8 cellular contexts compared by ENCODE assay signal in genomic region chr6:44304282-44305199, GRCh38. TPM values are rescaled to one million over a fixed set of nuclear protein-coding genes. Genes with fewer than 3 reads are reported as not detected.
DNase-seq lines count a peak whose midpoint lies in the region; ATAC-seq and TF ChIP-seq lines count a peak whose summit lies in the region.

No MANE protein-coding gene starts in this region.

- H3K9me3 Mint-ChIP-seq in activated naive CD4-positive, alpha-beta T cell treated with anti-CD3 and anti-CD28 coated beads, Interleukin-2, amount 50 U/mL, for 72 hours, result no peaks in the 10 kb centered on the region

- H3K9me3 ChIP-seq in AG04450 (ENCODE audit: control insufficient read depth, insufficient read depth, low read length) (no peaks in the 10 kb centered on the region), Panc1 (ENCODE audit: control insufficient read depth, insufficient read depth, low read depth, low read length) (no peaks in the 10 kb centered on the region), right cardiac atrium (ENCODE audit: control insufficient read depth, low read length) (no peaks in the 10 kb centered on the region)

- H3K27ac Mint-ChIP-seq in activated naive CD4-positive, alpha-beta T cell treated with anti-CD3 and anti-CD28 coated beads, Interleukin-2, amount 50 U/mL, for 72 hours, result no peak overlapping the region

- H3K4me3 ChIP-seq in AG04450 (ENCODE audit: low read depth, low read length), result no peak overlapping the region
- H3K4me3 ChIP-seq in Panc1 (ENCODE audit: low read depth in 2 of 2, low read length in 2 of 2), result no peak overlapping the region
- H3K4me3 ChIP-seq in right cardiac atrium (ENCODE audit: low read length), result no peak overlapping the region

- POLR2A ChIA-PET in AG04450 (lab: Yijun Ruan, JAX), result interaction anchor here (0.7 to 1.3 kb wide), 2 partner anchors 8 to 58 kb away, joined by 3 to 5 read pairs; partner anchors contain the start of gene HSP90AB1
- POLR2A ChIA-PET in Panc1 (lab: Charles Lee), result interaction anchor here (0.7 kb wide), 2 partner anchors 132 to 171 kb away, joined by 3 to 4 read pairs; no protein-coding TSS in a partner anchor

- intact Hi-C loops in Panc1 (cut with micrococcal nuclease; ENCODE audit: unreplicated experiment) (loop anchor here (2.0 kb wide), 1 partner anchor 36 kb away; no protein-coding TSS in a partner anchor), right cardiac atrium (cut with DNase I) (no loop called here)

- H3K27me3 ChIP-seq in AG04450 (ENCODE audit: control insufficient read depth, insufficient read depth, low read length) (no peaks in the 10 kb centered on the region), Panc1 (ENCODE audit: control insufficient read depth, insufficient read depth, low read length) (no peaks in the 10 kb centered on the region), right cardiac atrium (ENCODE audit: control insufficient read depth, insufficient read depth) (no peaks in the 10 kb centered on the region)

- H3K27ac ChIP-seq in AG04450 (ENCODE audit: low read depth, low read length) (no peak overlapping the region), Panc1 (ENCODE audit: low read length) (no peak overlapping the region), right cardiac atrium (ENCODE audit: low read length) (no peak overlapping the region)

- CTCF ChIA-PET in AG04450 (lab: Charles Lee) (interaction anchor here (0.6 to 1.6 kb wide), 10 partner anchors 8 to 1027 kb away, joined by 3 to 11 read pairs (median 4); partner anchors contain the start of genes AARS2 and TMEM151B), Panc1 (lab: Charles Lee) (interaction anchor here (0.5 to 1.4 kb wide), 5 partner anchors 9 to 242 kb away, joined by 3 to 18 read pairs (median 4); partner anchors contain the start of gene TMEM151B)

- in situ Hi-C loops in Panc1 (cut with HindIII; ENCODE audit: low pct_unique_long_range_greater_than_20kb, low sequenced_read_pairs), result no loop called here

- TF ChIP-seq CTCF in AG04450 (IDR thresholded peaks at IDR 0.05; ENCODE audit: low read depth, low read length), result peak; percentile 76
- TF ChIP-seq CTCF in GM12874 (IDR thresholded peaks at IDR 0.05; ENCODE audit: insufficient read depth, low read depth, low read length), result peak; percentile 86
- TF ChIP-seq CTCF in Panc1 (IDR thresholded peaks at IDR 0.05), result peak; percentile 90

- ATAC-seq in Panc1, result peak; percentile 64
- peak; percentile 49 to 70 for ATAC-seq in activated naive CD4-positive, alpha-beta T cell treated with anti-CD3 and anti-CD28 coated beads, Interleukin-2, amount 50 U/mL, for 72 hours
- ATAC-seq in right cardiac atrium, result peak in 1 of 2 donors; percentile 34

- DNase-seq in AG04450 (ENCODE audit: low read depth, low spot score), result no peak
- no peak for DNase-seq in Panc1 (ENCODE audit: low read depth, low spot score)
- DNase-seq in activated naive CD4-positive, alpha-beta T cell treated with anti-CD3 and anti-CD28 coated beads, Interleukin-2, amount 50 U/mL, for 72 hours (ENCODE audit: low spot score in 2 of 2), result peak in 1 of 2 donors; percentile 47
- peak in 2 of 3 donors; percentile 60 to 67 for DNase-seq in right cardiac atrium
- peak; percentile 21 to 37 for DNase-seq in stimulated activated CD4-positive, alpha-beta T cell treated with anti-CD3 and anti-CD28 coated beads, Interleukin-2, amount 100 ng/mL, for 48 hours
- no peak for DNase-seq in dedifferentiated amniotic fluid mesenchymal stem cell (ENCODE audit: extremely low spot score)
- DNase-seq in superior temporal gyrus (ENCODE audit: extremely low spot score), result no peak

- no peaks in the 10 kb centered on the region; the same call in 1 of the 2 replicates for H3K36me3 ChIP-seq in Panc1 (ENCODE audit: control insufficient read depth, insufficient read depth, low read length)

- WGBS in right cardiac atrium, result 82% methylated on average over 25 of the region's 25 CpGs

- BruUV-seq in Panc1 (replicated peaks; lab: Mats Ljungman, UMichigan), result no TSS peak

- H3K4me1 ChIP-seq in Panc1 (ENCODE audit: control insufficient read depth, insufficient read depth, low read length) (no peaks in the 10 kb centered on the region), right cardiac atrium (ENCODE audit: control insufficient read depth, insufficient read depth, low read length) (no peaks in the 10 kb centered on the region)

- peaks cover 5 to 18% of the 10 kb centered on the region in 2 donors for H3K36me3 Mint-ChIP-seq in activated naive CD4-positive, alpha-beta T cell treated with anti-CD3 and anti-CD28 coated beads, Interleukin-2, amount 50 U/mL, for 72 hours

RNA-seq across cellular contexts. Expression of gene AARS2, which starts 8.6 kb away (rescaled TPM):
- polyA plus RNA-seq in AG04450 (2011; rRNA removed) (5.8 and 6.2 TPM in 2 replicates), right cardiac atrium (4.5 TPM)
- polyA minus RNA-seq in AG04450 (2011; rRNA and poly(A)+ RNA removed), result 11.9 and 13.4 TPM in 2 replicates
- total RNA-seq in Panc1 (2021; ENCODE audit: unreplicated experiment) (13.1 TPM), right cardiac atrium (10 to 100 TPM in 2 of 4 donors, 1 to 10 TPM in 2; 6.8 to 12.2 (median 9.3) TPM)
- 11.7 TPM for polyA plus RNA-seq in Panc1 (2012; ENCODE audit: insufficient read length)
- total RNA-seq in activated naive CD4-positive, alpha-beta T cell treated with anti-CD3 and anti-CD28 coated beads, Interleukin-2, amount 50 U/mL, for 72 hours, result 10 to 100 TPM in 1 of 2 donors, 1 to 10 TPM in 1; 7.3 to 19.7 TPM

RNA-seq across cellular contexts. Expression of gene TMEM151B, which starts 34.3 kb away (rescaled TPM):
- not detected in 2 replicates for polyA plus RNA-seq in AG04450 (2011; rRNA removed)
- polyA minus RNA-seq in AG04450 (2011; rRNA and poly(A)+ RNA removed), result not detected in 2 replicates
- 0.18 TPM for total RNA-seq in Panc1 (2021; ENCODE audit: unreplicated experiment)
- polyA plus RNA-seq in Panc1 (2012; ENCODE audit: insufficient read length), result 1.1 TPM
- under 1 TPM in 1 of 2 donors, not detected in 1; 0.20 TPM for total RNA-seq in activated naive CD4-positive, alpha-beta T cell treated with anti-CD3 and anti-CD28 coated beads, Interleukin-2, amount 50 U/mL, for 72 hours
- total RNA-seq in right cardiac atrium, result 1 to 10 TPM in 1 of 4 donors, under 1 TPM in 1, not detected in 2; 0.26 to 1.1 TPM
- 0.88 TPM for polyA plus RNA-seq in right cardiac atrium

RNA-seq across cellular contexts. Expression of gene SPATS1, which starts 37.9 kb away (rescaled TPM):
- not detected in 2 replicates for polyA plus RNA-seq in AG04450 (2011; rRNA removed)
- not detected in 2 replicates for polyA minus RNA-seq in AG04450 (2011; rRNA and poly(A)+ RNA removed)
- not detected for total RNA-seq in Panc1 (2021; ENCODE audit: unreplicated experiment)
- polyA plus RNA-seq in Panc1 (2012; ENCODE audit: insufficient read length), result not detected
- total RNA-seq in activated naive CD4-positive, alpha-beta T cell treated with anti-CD3 and anti-CD28 coated beads, Interleukin-2, amount 50 U/mL, for 72 hours, result not detected
- total RNA-seq in right cardiac atrium, result not detected
- not detected for polyA plus RNA-seq in right cardiac atrium

RNA-seq across cellular contexts. Expression of gene NFKBIE, which starts 39.2 kb away (rescaled TPM):
- polyA plus RNA-seq in AG04450 (2011; rRNA removed) (13.7 and 17.0 TPM in 2 replicates), right cardiac atrium (2.6 TPM)
- polyA minus RNA-seq in AG04450 (2011; rRNA and poly(A)+ RNA removed), result 6.4 and 9.4 TPM in 2 replicates
- total RNA-seq in Panc1 (2021; ENCODE audit: unreplicated experiment) (24.9 TPM), right cardiac atrium (1 to 10 TPM; 3.7 to 5.5 (median 4.3) TPM)
- polyA plus RNA-seq in Panc1 (2012; ENCODE audit: insufficient read length), result 35.8 TPM
- total RNA-seq in activated naive CD4-positive, alpha-beta T cell treated with anti-CD3 and anti-CD28 coated beads, Interleukin-2, amount 50 U/mL, for 72 hours, result 10 to 100 TPM; 17.7 to 19.9 TPM

RNA-seq across cellular contexts. Expression of gene SLC35B2, which starts 47.2 kb away (rescaled TPM):
- 83.5 and 107 TPM in 2 replicates for polyA plus RNA-seq in AG04450 (2011; rRNA removed)
- 55.7 and 76.1 TPM in 2 replicates for polyA minus RNA-seq in AG04450 (2011; rRNA and poly(A)+ RNA removed)
- 105 TPM for total RNA-seq in Panc1 (2021; ENCODE audit: unreplicated experiment)
- polyA plus RNA-seq in Panc1 (2012; ENCODE audit: insufficient read length), result 114 TPM
- total RNA-seq in activated naive CD4-positive, alpha-beta T cell treated with anti-CD3 and anti-CD28 coated beads, Interleukin-2, amount 50 U/mL, for 72 hours, result 10 to 100 TPM; 18.3 to 23.8 TPM
- 10 to 100 TPM; 21.0 to 25.2 (median 23.0) TPM for total RNA-seq in right cardiac atrium
- polyA plus RNA-seq in right cardiac atrium, result 15.8 TPM

Comparison
In these comparisons a context has a peak if more than half of its experiments do, and no peak if none do; other contexts are left out.
1. DNase-seq: peak in right cardiac atrium (2 of 3) and stimulated activated CD4-positive, alpha-beta T cell treated with anti-CD3 and anti-CD28 coated beads, Interleukin-2, amount 100 ng/mL, for 48 hours (2 of 2); none in AG04450 (single experiment), Panc1 (single experiment), dedifferentiated amniotic fluid mesenchymal stem cell (single experiment) and superior temporal gyrus (single experiment).
2. Peak in every context shown above with its lines, with median percentiles within 50 percentile points of each other: CTCF ChIP-seq.